Comparison of ENCODE assay signal across 17 cellular contexts in the genomic region with DNA sequence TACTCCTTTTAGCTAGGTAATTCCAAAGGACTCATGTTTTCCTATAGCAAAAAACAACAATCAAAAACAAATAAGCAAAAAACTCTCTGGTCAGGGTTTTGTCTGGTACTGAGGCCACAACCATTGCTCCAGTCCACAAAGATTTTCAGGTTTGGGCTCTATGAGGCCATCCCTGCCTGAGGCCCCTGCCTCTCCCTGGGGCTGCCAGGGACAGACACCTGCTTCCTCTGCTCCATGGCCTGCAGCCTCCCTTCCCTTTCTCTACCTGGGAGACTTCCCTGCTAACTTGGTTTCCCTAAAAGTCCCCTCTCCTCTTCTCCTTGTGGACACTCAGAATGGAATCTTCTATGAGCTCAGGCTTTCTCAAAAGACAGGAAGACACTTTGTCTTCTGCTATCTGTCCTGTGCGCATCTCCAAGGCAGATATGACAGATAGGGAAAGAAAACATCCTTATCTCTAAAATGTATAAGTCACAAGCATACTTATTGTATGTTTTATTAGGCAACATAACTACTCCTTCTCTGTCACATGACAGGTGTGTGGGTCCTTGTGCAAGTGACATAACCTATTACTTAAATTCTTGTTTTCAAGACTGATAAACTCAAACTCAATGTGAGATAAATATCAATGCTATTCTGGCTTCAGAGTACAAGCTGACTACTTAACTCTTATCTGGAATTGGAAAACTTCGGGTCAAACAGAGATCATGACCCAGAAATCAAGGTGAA. TPM values are rescaled to one million over a fixed set of nuclear protein-coding genes. Genes with fewer than 3 reads are reported as not detected.
DNase-seq lines count a peak whose midpoint lies in the region; TF ChIP-seq lines count a peak whose summit lies in the region.
"Had no signal": no experiment of that assay in that cellular context is flagged by ENCODE, and none has a peak within 500 bp of the region (broad histone marks: within the 10 kb centered on the region; RNA-seq: fewer than 3 reads in every experiment).

No MANE protein-coding gene starts in this region.

- no peaks in the 10 kb centered on the region for H3K9me3 ChIP-seq in CD4-positive, alpha-beta memory T cell (ENCODE audit: control insufficient read depth in 1 of 2, low read length in 2 of 2)
- H3K9me3 ChIP-seq in HEK293 (ENCODE audit: control insufficient read depth, insufficient read depth, low read depth, low read length) = no peaks in the 10 kb centered on the region
- H3K9me3 ChIP-seq: heart right ventricle, lower lobe of right lung had no signal

- H3K27ac ChIP-seq in CD4-positive, alpha-beta memory T cell (ENCODE audit: low read depth, low read length) = no peak overlapping the region
- no peak overlapping the region for H3K27ac ChIP-seq in HEK293 (ENCODE audit: extremely low read depth, low read depth, low read length)
- H3K27ac ChIP-seq: brain microvascular endothelial cell, SK-N-MC had no signal

- POLR2A ChIA-PET in CD4-positive, alpha-beta memory T cell (lab: Charles Lee; ENCODE audit: partially characterized antibody) = no interaction called here
- POLR2A ChIA-PET in HEK293 (lab: Yijun Ruan, JAX) = interaction anchor here (1.1 kb wide), 1 partner anchor 32 kb away, joined by 3 read pairs; no protein-coding TSS in a partner anchor

- intact Hi-C loops in CD4-positive, alpha-beta memory T cell (cut with micrococcal nuclease) = no loop called here

- H3K4me1 Mint-ChIP-seq in CD4-positive, alpha-beta memory T cell = peaks cover 5 to 16% (median 9%) of the 10 kb centered on the region in 4 donors
- H3K4me1 Mint-ChIP-seq in chondrocyte (ENCODE audit: low read depth) (peaks cover 9% of the 10 kb centered on the region), neural crest cell (peaks cover 29% of the 10 kb centered on the region)

- H3K9me3 Mint-ChIP-seq in CD4-positive, alpha-beta memory T cell = no peaks in the 10 kb centered on the region
- no peaks in the 10 kb centered on the region for H3K9me3 Mint-ChIP-seq in chondrocyte (ENCODE audit: low read depth)
- H3K9me3 Mint-ChIP-seq in neural crest cell = no peaks in the 10 kb centered on the region
- H3K9me3 Mint-ChIP-seq: activated CD4-positive, alpha-beta T cell treated with anti-CD3 and anti-CD28 coated beads, Interleukin-2, amount 10 ng/mL, durations not matched to agents 7 days and 5 days had no signal

- DNase-seq in CD4-positive, alpha-beta memory T cell = no peak
- DNase-seq in chondrocyte (ENCODE audit: low spot score) = no peak
- DNase-seq in neural crest cell (ENCODE audit: low read depth, low spot score) = no peak
- no peak for DNase-seq in glomerular visceral epithelial cell (ENCODE audit: extremely low spot score)
- DNase-seq in iPS-NIHi11 (ENCODE audit: low spot score) = no peak
- no peak for DNase-seq in cerebellum (ENCODE audit: low spot score)
- DNase-seq: activated CD4-positive, alpha-beta T cell treated with anti-CD3 and anti-CD28 coated beads, Interleukin-2, amount 10 ng/mL, durations not matched to agents 7 days and 5 days; brain microvascular endothelial cell; cortex of kidney; GM23248; heart right ventricle; islet precursor cell; lower lobe of right lung; NCI-H1092; NCI-H2029 treated with DMSO at 0.1 percent for 48 hours had no signal

- TF ChIP-seq CTCF in HEK293 (tag by site-specific recombination; IDR thresholded peaks at IDR 0.05) (no peak), chondrocyte (IDR thresholded peaks at IDR 0.05) (no peak), neural crest cell (conservative IDR thresholded peaks at IDR 0.05) (no peak)

- H3K4me3 ChIP-seq in CD4-positive, alpha-beta memory T cell (ENCODE audit: low read length in 2 of 2) = no peak overlapping the region
- H3K4me3 ChIP-seq in HEK293 (ENCODE audit: low read depth, low read length) = no peak overlapping the region
- H3K4me3 ChIP-seq: SK-N-MC had no signal

- no peaks in the 10 kb centered on the region for H3K36me3 ChIP-seq in CD4-positive, alpha-beta memory T cell (ENCODE audit: insufficient read depth, low read length)
- H3K36me3 ChIP-seq in HEK293 (ENCODE audit: control insufficient read depth in 2 of 2, insufficient read depth in 1 of 2, low read length in 2 of 2) = no peaks in the 10 kb centered on the region
- H3K36me3 ChIP-seq: brain microvascular endothelial cell, heart right ventricle, lower lobe of right lung had no signal

- H3K36me3 Mint-ChIP-seq in CD4-positive, alpha-beta memory T cell = no peaks in the 10 kb centered on the region
- peaks cover 2% of the 10 kb centered on the region for H3K36me3 Mint-ChIP-seq in chondrocyte (ENCODE audit: low read depth)
- no peaks in the 10 kb centered on the region for H3K36me3 Mint-ChIP-seq in neural crest cell (ENCODE audit: low read depth)

- H3K27me3 ChIP-seq in CD4-positive, alpha-beta memory T cell (ENCODE audit: insufficient read depth, low read length) = peaks cover 11% of the 10 kb centered on the region
- H3K27me3 ChIP-seq: brain microvascular endothelial cell had no signal

- peak overlapping the region in 7 of 8 donors; percentile 8 to 83 (median 41) for H3K4me3 Mint-ChIP-seq in CD4-positive, alpha-beta memory T cell
- no peak overlapping the region for H3K4me3 Mint-ChIP-seq in chondrocyte (ENCODE audit: unreplicated experiment)
- peak overlapping the region; percentile 69 for H3K4me3 Mint-ChIP-seq in neural crest cell

- H3K27ac Mint-ChIP-seq in CD4-positive, alpha-beta memory T cell = peak overlapping the region in 1 of 7 donors; percentile 71
- H3K27ac Mint-ChIP-seq in chondrocyte (ENCODE audit: unreplicated experiment) (peak overlapping the region; percentile 17), neural crest cell (ENCODE audit: unreplicated experiment) (no peak overlapping the region)
- H3K27ac Mint-ChIP-seq: activated CD4-positive, alpha-beta T cell treated with anti-CD3 and anti-CD28 coated beads, Interleukin-2, amount 10 ng/mL, durations not matched to agents 7 days and 5 days had no signal

- peaks cover 19 to 36% of the 10 kb centered on the region in 2 donors for H3K27me3 Mint-ChIP-seq in CD4-positive, alpha-beta memory T cell
- H3K27me3 Mint-ChIP-seq in chondrocyte (ENCODE audit: low read depth) (no peaks in the 10 kb centered on the region), neural crest cell (ENCODE audit: low read depth) (peaks cover 3% of the 10 kb centered on the region)

- H3K4me1 ChIP-seq in CD4-positive, alpha-beta memory T cell (ENCODE audit: insufficient read depth, low read length) = peaks cover 9% of the 10 kb centered on the region
- peaks cover 3% of the 10 kb centered on the region; the same call in 1 of the 2 replicates for H3K4me1 ChIP-seq in HEK293 (ENCODE audit: control insufficient read depth, insufficient read depth, low read length)

- CTCF ChIA-PET in CD4-positive, alpha-beta memory T cell (lab: Charles Lee; ENCODE audit: partially characterized antibody) = interaction anchor here (0.9 to 2.2 kb wide), 5 partner anchors 9 to 440 kb away, joined by 3 to 7 read pairs (median 3); no protein-coding TSS in a partner anchor
- CTCF ChIA-PET in HEK293 (lab: Yijun Ruan, JAX) = interaction anchor here (0.5 to 2.0 kb wide), 20 partner anchors 8 to 682 kb away, joined by 3 to 21 read pairs (median 3); partner anchors contain the start of gene HSD11B2

TF ChIP-seq in HEK293, 187 proteins besides CTCF, POLR2A, EP300 and RAD21:
- TF ChIP-seq ZNF747 (tag by site-specific recombination; IDR thresholded peaks at IDR 0.05) (no peak), ZNF26 (tag by site-specific recombination; IDR thresholded peaks at IDR 0.05) (no peak), ZBTB20 (tag by site-specific recombination; IDR thresholded peaks at IDR 0.05) (no peak), ZNF624 (tag by site-specific recombination; IDR thresholded peaks at IDR 0.05) (no peak), ZNF184 (tag by site-specific recombination; IDR thresholded peaks at IDR 0.05) (no peak), ZNF335 (tag by site-specific recombination; conservative IDR thresholded peaks at IDR 0.05) (peak; percentile 42)
- TF ChIP-seq, protein P1, sequence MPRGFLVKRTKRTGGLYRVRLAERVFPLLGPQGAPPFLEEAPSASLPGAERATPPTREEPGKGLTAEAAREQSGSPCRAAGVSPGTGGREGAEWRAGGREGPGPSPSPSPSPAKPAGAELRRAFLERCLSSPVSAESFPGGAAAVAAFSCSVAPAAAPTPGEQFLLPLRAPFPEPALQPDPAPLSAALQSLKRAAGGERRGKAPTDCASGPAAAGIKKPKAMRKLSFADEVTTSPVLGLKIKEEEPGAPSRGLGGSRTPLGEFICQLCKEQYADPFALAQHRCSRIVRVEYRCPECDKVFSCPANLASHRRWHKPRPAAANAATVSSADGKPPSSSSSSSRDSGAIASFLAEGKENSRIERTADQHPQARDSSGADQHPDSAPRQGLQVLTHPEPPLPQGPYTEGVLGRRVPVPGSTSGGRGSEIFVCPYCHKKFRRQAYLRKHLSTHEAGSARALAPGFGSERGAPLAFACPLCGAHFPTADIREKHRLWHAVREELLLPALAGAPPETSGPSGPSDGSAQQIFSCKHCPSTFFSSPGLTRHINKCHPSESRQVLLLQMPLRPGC (tag by site-specific recombination; IDR thresholded peaks at IDR 0.05) = no peak

RNA-seq across cellular contexts. Expression of gene ZDHHC1, which starts 1.2 kb away (rescaled TPM):
- total RNA-seq in CD4-positive, alpha-beta memory T cell = not detected
- not detected for polyA plus RNA-seq in CD4-positive, alpha-beta memory T cell
- total RNA-seq in chondrocyte (11.8 to 15.0 TPM (median 12.2 TPM) in 3 replicates), neural crest cell (9.5 and 10.2 TPM in 2 replicates), cerebellum (6.8 TPM)

RNA-seq across cellular contexts. Expression of gene HSD11B2, which starts 13.4 kb away (rescaled TPM):
- total RNA-seq in CD4-positive, alpha-beta memory T cell = not detected
- under 1 TPM in 1 of 2 donors, not detected in 1; 0.29 TPM for polyA plus RNA-seq in CD4-positive, alpha-beta memory T cell
- total RNA-seq in chondrocyte (0.20 to 0.77 TPM in 2 of 3 replicates, not detected in the other), neural crest cell (3.8 and 4.7 TPM in 2 replicates), cerebellum (11.4 TPM)
- total RNA-seq: activated CD4-positive, alpha-beta T cell treated with anti-CD3 and anti-CD28 coated beads, Interleukin-2, amount 10 ng/mL, durations not matched to agents 7 days and 5 days; GM23248 had no signal

RNA-seq across cellular contexts. Expression of gene TPPP3, which starts 24.2 kb away (rescaled TPM):
- total RNA-seq in CD4-positive, alpha-beta memory T cell = not detected
- not detected for polyA plus RNA-seq in CD4-positive, alpha-beta memory T cell
- total RNA-seq in chondrocyte = 2.7 to 3.6 TPM (median 3.3 TPM) in 3 replicates
- 3.4 and 4.7 TPM in 2 replicates for total RNA-seq in neural crest cell
- 7.3 TPM for total RNA-seq in cerebellum
- total RNA-seq: activated CD4-positive, alpha-beta T cell treated with anti-CD3 and anti-CD28 coated beads, Interleukin-2, amount 10 ng/mL, durations not matched to agents 7 days and 5 days; GM23248 had no signal
